Comparison of ENCODE assay signal across 1 cellular context in the genomic region with DNA sequence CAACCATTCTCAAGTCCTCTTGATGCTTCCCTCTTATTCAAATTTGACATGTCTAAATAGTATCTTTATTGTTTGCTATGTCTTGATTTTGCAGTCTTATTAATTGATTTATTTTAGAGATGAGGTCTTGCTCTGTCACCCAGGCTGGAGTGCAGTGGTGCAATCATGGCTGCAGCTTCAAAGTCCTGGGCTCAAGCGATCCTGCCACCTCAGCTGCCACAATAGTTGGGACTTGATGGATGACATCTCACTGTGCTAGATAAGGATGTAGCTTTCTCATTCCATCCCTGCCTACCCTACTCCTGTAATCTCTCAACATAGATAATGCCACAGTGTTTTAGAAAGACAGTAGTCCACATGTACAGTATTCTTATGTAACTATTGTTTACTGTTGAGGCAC.
TF ChIP-seq lines count a peak whose summit lies in the region.

No MANE protein-coding gene starts in this region.

TF ChIP-seq in K562, 482 proteins besides CTCF, POLR2A, EP300 and RAD21:
- TF ChIP-seq, protein P1, sequence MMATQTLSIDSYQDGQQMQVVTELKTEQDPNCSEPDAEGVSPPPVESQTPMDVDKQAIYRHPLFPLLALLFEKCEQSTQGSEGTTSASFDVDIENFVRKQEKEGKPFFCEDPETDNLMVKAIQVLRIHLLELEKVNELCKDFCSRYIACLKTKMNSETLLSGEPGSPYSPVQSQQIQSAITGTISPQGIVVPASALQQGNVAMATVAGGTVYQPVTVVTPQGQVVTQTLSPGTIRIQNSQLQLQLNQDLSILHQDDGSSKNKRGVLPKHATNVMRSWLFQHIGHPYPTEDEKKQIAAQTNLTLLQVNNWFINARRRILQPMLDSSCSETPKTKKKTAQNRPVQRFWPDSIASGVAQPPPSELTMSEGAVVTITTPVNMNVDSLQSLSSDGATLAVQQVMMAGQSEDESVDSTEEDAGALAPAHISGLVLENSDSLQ (IDR thresholded peaks at IDR 0.05) = peak; percentile 38
- TF ChIP-seq, protein P2, sequence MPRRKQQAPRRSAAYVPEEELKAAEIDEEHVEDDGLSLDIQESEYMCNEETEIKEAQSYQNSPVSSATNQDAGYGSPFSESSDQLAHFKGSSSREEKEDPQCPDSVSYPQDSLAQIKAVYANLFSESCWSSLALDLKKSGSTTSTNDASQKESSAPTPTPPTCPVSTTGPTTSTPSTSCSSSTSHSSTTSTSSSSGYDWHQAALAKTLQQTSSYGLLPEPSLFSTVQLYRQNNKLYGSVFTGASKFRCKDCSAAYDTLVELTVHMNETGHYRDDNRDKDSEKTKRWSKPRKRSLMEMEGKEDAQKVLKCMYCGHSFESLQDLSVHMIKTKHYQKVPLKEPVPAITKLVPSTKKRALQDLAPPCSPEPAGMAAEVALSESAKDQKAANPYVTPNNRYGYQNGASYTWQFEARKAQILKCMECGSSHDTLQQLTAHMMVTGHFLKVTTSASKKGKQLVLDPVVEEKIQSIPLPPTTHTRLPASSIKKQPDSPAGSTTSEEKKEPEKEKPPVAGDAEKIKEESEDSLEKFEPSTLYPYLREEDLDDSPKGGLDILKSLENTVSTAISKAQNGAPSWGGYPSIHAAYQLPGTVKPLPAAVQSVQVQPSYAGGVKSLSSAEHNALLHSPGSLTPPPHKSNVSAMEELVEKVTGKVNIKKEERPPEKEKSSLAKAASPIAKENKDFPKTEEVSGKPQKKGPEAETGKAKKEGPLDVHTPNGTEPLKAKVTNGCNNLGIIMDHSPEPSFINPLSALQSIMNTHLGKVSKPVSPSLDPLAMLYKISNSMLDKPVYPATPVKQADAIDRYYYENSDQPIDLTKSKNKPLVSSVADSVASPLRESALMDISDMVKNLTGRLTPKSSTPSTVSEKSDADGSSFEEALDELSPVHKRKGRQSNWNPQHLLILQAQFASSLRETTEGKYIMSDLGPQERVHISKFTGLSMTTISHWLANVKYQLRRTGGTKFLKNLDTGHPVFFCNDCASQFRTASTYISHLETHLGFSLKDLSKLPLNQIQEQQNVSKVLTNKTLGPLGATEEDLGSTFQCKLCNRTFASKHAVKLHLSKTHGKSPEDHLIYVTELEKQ (CRISPR knock-in tag; IDR thresholded peaks at IDR 0.05) = no peak
- TF ChIP-seq TOE1 (IDR thresholded peaks at IDR 0.05; ENCODE audit: borderline replicate concordance) = no peak
- no peak for TF ChIP-seq TOE1 (CRISPR knock-in tag; IDR thresholded peaks at IDR 0.05; ENCODE audit: borderline replicate concordance, low read depth)
- TF ChIP-seq MEIS2 (IDR thresholded peaks at IDR 0.05; ENCODE audit: partially characterized antibody) = peak; percentile 89
- TF ChIP-seq, protein P3, sequence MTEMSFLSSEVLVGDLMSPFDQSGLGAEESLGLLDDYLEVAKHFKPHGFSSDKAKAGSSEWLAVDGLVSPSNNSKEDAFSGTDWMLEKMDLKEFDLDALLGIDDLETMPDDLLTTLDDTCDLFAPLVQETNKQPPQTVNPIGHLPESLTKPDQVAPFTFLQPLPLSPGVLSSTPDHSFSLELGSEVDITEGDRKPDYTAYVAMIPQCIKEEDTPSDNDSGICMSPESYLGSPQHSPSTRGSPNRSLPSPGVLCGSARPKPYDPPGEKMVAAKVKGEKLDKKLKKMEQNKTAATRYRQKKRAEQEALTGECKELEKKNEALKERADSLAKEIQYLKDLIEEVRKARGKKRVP (CRISPR knock-in tag; IDR thresholded peaks at IDR 0.05) = no peak
- TF ChIP-seq, protein P4, sequence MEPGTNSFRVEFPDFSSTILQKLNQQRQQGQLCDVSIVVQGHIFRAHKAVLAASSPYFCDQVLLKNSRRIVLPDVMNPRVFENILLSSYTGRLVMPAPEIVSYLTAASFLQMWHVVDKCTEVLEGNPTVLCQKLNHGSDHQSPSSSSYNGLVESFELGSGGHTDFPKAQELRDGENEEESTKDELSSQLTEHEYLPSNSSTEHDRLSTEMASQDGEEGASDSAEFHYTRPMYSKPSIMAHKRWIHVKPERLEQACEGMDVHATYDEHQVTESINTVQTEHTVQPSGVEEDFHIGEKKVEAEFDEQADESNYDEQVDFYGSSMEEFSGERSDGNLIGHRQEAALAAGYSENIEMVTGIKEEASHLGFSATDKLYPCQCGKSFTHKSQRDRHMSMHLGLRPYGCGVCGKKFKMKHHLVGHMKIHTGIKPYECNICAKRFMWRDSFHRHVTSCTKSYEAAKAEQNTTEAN (CRISPR knock-in tag; IDR thresholded peaks at IDR 0.05) = no peak
- TF ChIP-seq, protein P5, sequence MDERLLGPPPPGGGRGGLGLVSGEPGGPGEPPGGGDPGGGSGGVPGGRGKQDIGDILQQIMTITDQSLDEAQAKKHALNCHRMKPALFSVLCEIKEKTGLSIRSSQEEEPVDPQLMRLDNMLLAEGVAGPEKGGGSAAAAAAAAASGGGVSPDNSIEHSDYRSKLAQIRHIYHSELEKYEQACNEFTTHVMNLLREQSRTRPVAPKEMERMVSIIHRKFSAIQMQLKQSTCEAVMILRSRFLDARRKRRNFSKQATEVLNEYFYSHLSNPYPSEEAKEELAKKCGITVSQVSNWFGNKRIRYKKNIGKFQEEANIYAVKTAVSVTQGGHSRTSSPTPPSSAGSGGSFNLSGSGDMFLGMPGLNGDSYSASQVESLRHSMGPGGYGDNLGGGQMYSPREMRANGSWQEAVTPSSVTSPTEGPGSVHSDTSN (CRISPR knock-in tag; IDR thresholded peaks at IDR 0.05; ENCODE audit: low read depth) = no peak
- TF ChIP-seq, protein P5 (tag; conservative IDR thresholded peaks at IDR 0.05; ENCODE audit: low read depth) = peak; percentile 59
- no peak for TF ChIP-seq TBL1XR1 (IDR thresholded peaks at IDR 0.05; ENCODE audit: low read length in 2 of 2)
- no peak for TF ChIP-seq SRSF3 (IDR thresholded peaks at IDR 0.05; ENCODE audit: insufficient read depth, low read length)
- TF ChIP-seq NR2F6 (CRISPR knock-in tag; IDR thresholded peaks at IDR 0.05) = no peak
- no peak for TF ChIP-seq ZNF253 (CRISPR knock-in tag; conservative IDR thresholded peaks at IDR 0.05)
- TF ChIP-seq ZNF23 (CRISPR knock-in tag; IDR thresholded peaks at IDR 0.05) = no peak
- no peak for TF ChIP-seq HDAC8 (tag; IDR thresholded peaks at IDR 0.05)
- no peak for TF ChIP-seq CCNT2 (IDR thresholded peaks at IDR 0.05; ENCODE audit: borderline replicate concordance, extremely low read depth, insufficient read length, low read depth, low read length)
- no peak for TF ChIP-seq ZNF197 (CRISPR knock-in tag; IDR thresholded peaks at IDR 0.05; ENCODE audit: low read depth)
- TF ChIP-seq ZNF232 (CRISPR knock-in tag; IDR thresholded peaks at IDR 0.05) = no peak
- TF ChIP-seq, protein P6, sequence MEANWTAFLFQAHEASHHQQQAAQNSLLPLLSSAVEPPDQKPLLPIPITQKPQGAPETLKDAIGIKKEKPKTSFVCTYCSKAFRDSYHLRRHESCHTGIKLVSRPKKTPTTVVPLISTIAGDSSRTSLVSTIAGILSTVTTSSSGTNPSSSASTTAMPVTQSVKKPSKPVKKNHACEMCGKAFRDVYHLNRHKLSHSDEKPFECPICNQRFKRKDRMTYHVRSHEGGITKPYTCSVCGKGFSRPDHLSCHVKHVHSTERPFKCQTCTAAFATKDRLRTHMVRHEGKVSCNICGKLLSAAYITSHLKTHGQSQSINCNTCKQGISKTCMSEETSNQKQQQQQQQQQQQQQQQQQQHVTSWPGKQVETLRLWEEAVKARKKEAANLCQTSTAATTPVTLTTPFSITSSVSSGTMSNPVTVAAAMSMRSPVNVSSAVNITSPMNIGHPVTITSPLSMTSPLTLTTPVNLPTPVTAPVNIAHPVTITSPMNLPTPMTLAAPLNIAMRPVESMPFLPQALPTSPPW (CRISPR knock-in tag; IDR thresholded peaks at IDR 0.05) = no peak
- no peak for TF ChIP-seq ZNF212 (CRISPR knock-in tag; IDR thresholded peaks at IDR 0.05)
- TF ChIP-seq FOXA3 (CRISPR knock-in tag; conservative IDR thresholded peaks at IDR 0.05 in 1 of 2, IDR thresholded peaks at IDR 0.05 in 1 of 2) = no peak
- TF ChIP-seq, protein P7, sequence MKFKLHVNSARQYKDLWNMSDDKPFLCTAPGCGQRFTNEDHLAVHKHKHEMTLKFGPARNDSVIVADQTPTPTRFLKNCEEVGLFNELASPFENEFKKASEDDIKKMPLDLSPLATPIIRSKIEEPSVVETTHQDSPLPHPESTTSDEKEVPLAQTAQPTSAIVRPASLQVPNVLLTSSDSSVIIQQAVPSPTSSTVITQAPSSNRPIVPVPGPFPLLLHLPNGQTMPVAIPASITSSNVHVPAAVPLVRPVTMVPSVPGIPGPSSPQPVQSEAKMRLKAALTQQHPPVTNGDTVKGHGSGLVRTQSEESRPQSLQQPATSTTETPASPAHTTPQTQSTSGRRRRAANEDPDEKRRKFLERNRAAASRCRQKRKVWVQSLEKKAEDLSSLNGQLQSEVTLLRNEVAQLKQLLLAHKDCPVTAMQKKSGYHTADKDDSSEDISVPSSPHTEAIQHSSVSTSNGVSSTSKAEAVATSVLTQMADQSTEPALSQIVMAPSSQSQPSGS (CRISPR knock-in tag; IDR thresholded peaks at IDR 0.05) = no peak
